In the genomic region with DNA sequence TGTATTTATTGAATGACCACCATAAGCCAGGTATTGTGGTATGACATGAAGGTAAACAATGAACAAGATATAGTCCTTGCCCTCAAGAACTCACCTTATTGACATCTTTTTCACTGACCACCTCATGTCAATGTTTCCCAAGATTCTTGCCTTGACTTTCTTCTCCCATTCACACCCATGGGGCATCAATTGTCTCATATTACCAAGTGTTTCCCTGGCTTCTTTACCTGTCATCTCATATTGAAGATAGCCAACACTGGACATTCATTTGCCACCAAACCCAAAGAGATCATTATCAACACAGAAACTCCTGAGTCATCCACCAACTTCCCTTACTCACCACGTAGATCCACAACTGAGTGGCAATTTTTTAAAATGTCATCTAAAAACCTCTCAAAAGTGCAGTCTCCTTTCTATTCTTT, we compare ENCODE assay signal across 8 cellular contexts. TPM values are rescaled to one million over a fixed set of nuclear protein-coding genes. Genes with fewer than 3 reads are reported as not detected.
DNase-seq lines count a peak whose midpoint lies in the region; ATAC-seq and TF ChIP-seq lines count a peak whose summit lies in the region.

No MANE protein-coding gene starts in this region.

- CTCF ChIA-PET in PC-9 (lab: Charles Lee) = no interaction called here

- H4K20me1 ChIP-seq in PC-9 (ENCODE audit: insufficient read depth) = no peaks in the 10 kb centered on the region

- no peak for DNase-seq in activated CD4-positive, CD25-positive, alpha-beta regulatory T cell (lab: John Stamatoyannopoulos, UW)
- DNase-seq in PC-9 (peak in 1 of 2 experiments; percentile 74), renal cortical epithelial cell (ENCODE audit: low read depth) (peak; percentile 34), NCI-H2081 (lab: John Stamatoyannopoulos, UW) (no peak), testis (no peak)

- TF ChIP-seq POLR2A in testis (IDR thresholded peaks at IDR 0.05) = no peak

- intact Hi-C loops in PC-9 (cut with micrococcal nuclease; ENCODE audit: unreplicated experiment) (loop anchor here (2.0 to 5.0 kb wide), 2 partner anchors 15 to 44 kb away; a partner anchor contains a TSS), testis (cut with DNase I; ENCODE audit: low total_unique reads) (no loop called here)

- no peak overlapping the region; the same call in 1 of the 2 replicates for H2AFZ ChIP-seq in PC-9

- peaks cover 18% of the 10 kb centered on the region for H3K4me1 ChIP-seq in PC-9 (replicated peaks; ENCODE audit: insufficient read depth)
- H3K4me1 ChIP-seq in testis = no peaks in the 10 kb centered on the region

- peak; percentile 52 to 71 for ATAC-seq in activated CD4-positive, CD25-positive, alpha-beta regulatory T cell treated with anti-CD3 and anti-CD28 coated beads, Interleukin-2, amount 50 U/mL, for 24 hours
- ATAC-seq in HG02970 (IDR thresholded peaks at IDR 0.05; ENCODE audit: low FRiP score, unreplicated experiment) = peak; percentile 50
- ATAC-seq in GM19467 (IDR thresholded peaks at IDR 0.05; ENCODE audit: unreplicated experiment) = no peak

- no peaks in the 10 kb centered on the region for H3K79me2 ChIP-seq in PC-9 (ENCODE audit: low read depth)

- H3K36me3 ChIP-seq in PC-9 (ENCODE audit: low read depth) (no peaks in the 10 kb centered on the region), testis (ENCODE audit: low read depth, missing control alignments) (no peaks in the 10 kb centered on the region)

- H3K27ac ChIP-seq in PC-9 = peak overlapping the region; percentile 76
- H3K27ac ChIP-seq in testis = no peak overlapping the region

- no peak for TF ChIP-seq CTCF in PC-9 (conservative IDR thresholded peaks at IDR 0.05)
- TF ChIP-seq CTCF in testis (IDR thresholded peaks at IDR 0.05) = no peak

- peaks cover 21% of the 10 kb centered on the region for H3F3A ChIP-seq in PC-9 (ENCODE audit: insufficient read depth, low read depth)

- H3K9me3 ChIP-seq in PC-9 (ENCODE audit: insufficient read depth, low read depth) = no peaks in the 10 kb centered on the region
- no peaks in the 10 kb centered on the region for H3K9me3 ChIP-seq in testis

- H3K9me2 ChIP-seq in PC-9 (ENCODE audit: insufficient read depth) = no peaks in the 10 kb centered on the region

- POLR2A ChIA-PET in PC-9 (lab: Charles Lee; ENCODE audit: unreplicated experiment) = interaction anchor here (0.6 kb wide), 1 partner anchor 34 kb away, joined by 9 read pairs; no protein-coding TSS in a partner anchor

- 79 to 95% methylated on average over 1 of the region's 1 CpG for WGBS in testis, 2 donors

- H3K27me3 ChIP-seq in PC-9 (ENCODE audit: insufficient read depth, low read depth) (no peaks in the 10 kb centered on the region), testis (no peaks in the 10 kb centered on the region)

- H3K4me3 ChIP-seq in PC-9 (no peak overlapping the region), testis (no peak overlapping the region)

- H3K4me2 ChIP-seq in PC-9 = peak overlapping the region; percentile 17

- BruUV-seq in PC-9 (replicated peaks; lab: Mats Ljungman, UMichigan) = no TSS peak

RNA-seq across cellular contexts. Expression of a gene that starts 2.2 kb away (rescaled TPM):
- total RNA-seq in PC-9 (2021) = 1.5 and 2.8 TPM in 2 replicates
- 8.1 and 8.7 TPM in 2 replicates for total RNA-seq in renal cortical epithelial cell
- 10 to 100 TPM in 1 of 2 donors, 1 to 10 TPM in 1; 9.4 to 22.0 TPM for total RNA-seq in testis
- polyA plus RNA-seq in testis (ENCODE audit: insufficient read depth, low read depth, low replicate concordance) = 32.9 TPM

RNA-seq across cellular contexts. Expression of a gene that starts 15.1 kb away (rescaled TPM):
- total RNA-seq in PC-9 (2021) (62.7 and 65.1 TPM in 2 replicates), renal cortical epithelial cell (87.3 and 105 TPM in 2 replicates), testis (10 to 100 TPM; 55.6 to 62.6 TPM)
- polyA plus RNA-seq in testis (ENCODE audit: insufficient read depth, low read depth, low replicate concordance) = 43.4 TPM
